ENCODE assay signal across 14 cellular contexts in genomic region chr7:3510101-3511020, GRCh38.
A peak's percentile ranks its signal among the peaks of the same experiment; 100 is the strongest.
DNase-seq lines count a peak whose midpoint lies in the region; ATAC-seq and TF ChIP-seq lines count a peak whose summit lies in the region.
"Had no signal": no experiment of that assay in that cellular context is flagged by ENCODE, and none has a peak within 500 bp of the region (broad histone marks: within the 10 kb centered on the region; RNA-seq: fewer than 3 reads in every experiment).

No MANE protein-coding gene starts in this region.

- H3K4me3 ChIP-seq in IMR-90 (ENCODE audit: insufficient read depth, low read depth, low read length) (no peak overlapping the region), trophoblast cell (ENCODE audit: low read depth, low read length) (no peak overlapping the region)

- H2BK20ac ChIP-seq in IMR-90 (ENCODE audit: low read depth, low read length), result no peak overlapping the region

- BruUV-seq in IMR-90 (replicated peaks; lab: Mats Ljungman, UMichigan), result no TSS peak

- H3K4ac ChIP-seq in IMR-90 (ENCODE audit: low read depth, low read length) (no peak overlapping the region), trophoblast cell (ENCODE audit: low read depth, low read length) (peak overlapping the region; percentile 56)

- H3K27me3 ChIP-seq in IMR-90 (ENCODE audit: control insufficient read depth, insufficient read depth, low read length) (no peaks in the 10 kb centered on the region), trophoblast cell (ENCODE audit: insufficient read depth, low read length) (no peaks in the 10 kb centered on the region)

- H2BK12ac ChIP-seq in trophoblast cell (ENCODE audit: low read length), result peak overlapping the region; percentile 91

- H4K20me1 ChIP-seq in IMR-90 (ENCODE audit: insufficient read depth, low read length), result no peaks in the 10 kb centered on the region

- H3K9ac ChIP-seq in IMR-90 (ENCODE audit: low read depth, low read length) (no peak overlapping the region), trophoblast cell (ENCODE audit: low read length) (no peak overlapping the region)
- H3K9ac ChIP-seq: KMS-11 had no signal

- peaks cover 11% of the 10 kb centered on the region for H3K27me3 Mint-ChIP-seq in activated B cell treated with CpG ODN at 0.5 μM for 24 hours
- H3K27me3 Mint-ChIP-seq: brain had no signal

- CTCF ChIA-PET in IMR-90 (lab: Yijun Ruan, JAX) (no interaction called here), activated B cell treated with CpG ODN at 0.5 μM for 24 hours (lab: Charles Lee) (no interaction called here)

- no peak overlapping the region for H3K4me3 Mint-ChIP-seq in activated B cell treated with CpG ODN at 0.5 μM for 24 hours
- H3K4me3 Mint-ChIP-seq: brain had no signal

- H2BK15ac ChIP-seq in IMR-90 (ENCODE audit: low read depth, low read length), result no peak overlapping the region

- H2BK120ac ChIP-seq in IMR-90 (ENCODE audit: low read depth, low read length), result no peak overlapping the region
- peak overlapping the region; percentile 89 for H2BK120ac ChIP-seq in trophoblast cell (ENCODE audit: insufficient read depth, low read length, poor library complexity)

- H3K9me3 ChIP-seq in IMR-90 (ENCODE audit: control insufficient read depth, insufficient read depth, low read length), result no peaks in the 10 kb centered on the region
- H3K9me3 ChIP-seq in trophoblast cell (ENCODE audit: insufficient read depth, low read depth, low read length), result no peaks in the 10 kb centered on the region

- peak; percentile 4 for DNase-seq in IMR-90
- no peak for DNase-seq in activated B cell treated with CpG ODN at 0.5 μM for 24 hours
- DNase-seq in trophoblast cell, result no peak
- no peak for DNase-seq in stimulated activated CD4-positive, alpha-beta T cell treated with anti-CD3 and anti-CD28 coated beads, Interleukin-4, amount 100 ng/mL, for 24 hours
- no peak for DNase-seq in NCI-H2029 treated with DMSO at 0.1 percent for 48 hours (lab: John Stamatoyannopoulos, UW)
- DNase-seq: activated gamma-delta T cell treated with Interleukin-2 at 50 U/mL for 16 hours; hippocampal formation; left colon; stimulated activated CD4-positive, alpha-beta T cell treated with anti-CD3 and anti-CD28 coated beads, Interleukin-15, amount 100 ng/mL, for 24 hours had no signal

- H2AK9ac ChIP-seq in IMR-90 (replicated peaks; ENCODE audit: low read depth, low read length, poor library complexity), result no peak overlapping the region

- H3K27ac ChIP-seq in IMR-90 (ENCODE audit: insufficient read depth, low read length) (no peak overlapping the region), trophoblast cell (ENCODE audit: low read depth, low read length) (peak overlapping the region; percentile 98)
- H3K27ac ChIP-seq: C4-2B, KMS-11 had no signal

- H3K23ac ChIP-seq in IMR-90 (ENCODE audit: low read depth, low read length) (no peak overlapping the region), trophoblast cell (ENCODE audit: low read length) (no peak overlapping the region)

- TF ChIP-seq CTCF in IMR-90 (conservative IDR thresholded peaks at IDR 0.05; ENCODE audit: low read depth, low read length) (no peak), activated B cell treated with CpG ODN at 0.5 μM for 24 hours (IDR thresholded peaks at IDR 0.05) (no peak)

- WGBS in IMR-90 (ENCODE audit: extremely low coverage in 2 of 2, insufficient read length in 1 of 2), 2 experiments, result 0% methylated on average over 1 of the region's 11 CpGs; no CpG with 5 or more reads in 1 of the 2 experiments
- no CpG with 5 or more reads among the region's 11 CpGs for WGBS in trophoblast cell (ENCODE audit: extremely low coverage, insufficient coverage, insufficient read length)

- H2BK5ac ChIP-seq in IMR-90 (ENCODE audit: low read depth, low read length, poor library complexity, severe bottlenecking) (no peak overlapping the region), trophoblast cell (ENCODE audit: low read depth, low read length, poor library complexity) (peak overlapping the region; percentile 95)

- ATAC-seq in GM21423 (IDR thresholded peaks at IDR 0.05; ENCODE audit: unreplicated experiment) (peak; percentile 48), IMR-90 (ENCODE audit: low read depth) (no peak), activated B cell treated with CpG ODN at 0.5 μM for 24 hours (ENCODE audit: low read depth) (peak; percentile 56), HG02884 (IDR thresholded peaks at IDR 0.05; ENCODE audit: unreplicated experiment) (no peak)
- ATAC-seq: left colon had no signal

- no peak for TF ChIP-seq POLR2A in IMR-90 (IDR thresholded peaks at IDR 0.05; ENCODE audit: low read depth, low read length)

- no peaks in the 10 kb centered on the region for H3K9me1 ChIP-seq in IMR-90 (ENCODE audit: insufficient read depth, low read length)

- H2AK5ac ChIP-seq in IMR-90 (ENCODE audit: low read depth, low read length), result no peak overlapping the region
- H2AK5ac ChIP-seq in trophoblast cell (ENCODE audit: low read length), result peak overlapping the region; percentile 38

- H4K8ac ChIP-seq in IMR-90 (ENCODE audit: low read depth in 2 of 2, low read length in 2 of 2) (no peak overlapping the region), trophoblast cell (ENCODE audit: low read depth, low read length) (peak overlapping the region; percentile 84)

- H3K36me3 Mint-ChIP-seq in activated B cell treated with CpG ODN at 0.5 μM for 24 hours (ENCODE audit: low read depth), result peaks cover 1% of the 10 kb centered on the region

- H3K18ac ChIP-seq in IMR-90 (ENCODE audit: low read depth, low read length) (no peak overlapping the region), trophoblast cell (ENCODE audit: low read length) (peak overlapping the region; percentile 74)

- dilution Hi-C loops in IMR-90 (cut with HindIII; ENCODE audit: low sequenced_read_pairs, unreplicated experiment), result no loop called here

- H3K4me1 ChIP-seq in IMR-90 (ENCODE audit: control insufficient read depth, insufficient read depth, low read length), result no peaks in the 10 kb centered on the region
- H3K4me1 ChIP-seq in trophoblast cell (ENCODE audit: control insufficient read depth in 1 of 2, insufficient read depth in 2 of 2, low read length in 2 of 2), result peaks cover 11 to 20% of the 10 kb centered on the region in 2 experiments

- H4K5ac ChIP-seq in IMR-90 (ENCODE audit: low read depth, low read length), result no peak overlapping the region

- H4K12ac ChIP-seq in trophoblast cell (ENCODE audit: low read depth, low read length), result no peak overlapping the region

- no peaks in the 10 kb centered on the region for H3K79me2 ChIP-seq in trophoblast cell (ENCODE audit: control insufficient read depth, insufficient read depth, low read length, poor library complexity)

- intact Hi-C loops in IMR-90 (cut with micrococcal nuclease), result no loop called here
- intact Hi-C loops in activated B cell treated with CpG ODN at 0.5 μM for 24 hours (cut with micrococcal nuclease), result no loop called here

- no peak overlapping the region for H3K4me2 ChIP-seq in IMR-90 (ENCODE audit: low read depth, low read length)
- H3K4me2 ChIP-seq in trophoblast cell (ENCODE audit: low read length), result peak overlapping the region; percentile 18
- H3K4me2 ChIP-seq: KMS-11 had no signal

- TF ChIP-seq RAD21 in IMR-90 (IDR thresholded peaks at IDR 0.05; ENCODE audit: low read length), result no peak

- H3K14ac ChIP-seq in IMR-90 (replicated peaks; ENCODE audit: low read depth, low read length) (no peak overlapping the region), trophoblast cell (ENCODE audit: low read length) (peak overlapping the region; percentile 81)

- H2AFZ ChIP-seq in IMR-90 (replicated peaks; ENCODE audit: low read length, poor library complexity) (no peak overlapping the region), trophoblast cell (ENCODE audit: insufficient read depth, low read length, poor library complexity) (no peak overlapping the region)

- peaks cover 12% of the 10 kb centered on the region for H3K4me1 Mint-ChIP-seq in activated B cell treated with CpG ODN at 0.5 μM for 24 hours

- H3K9me3 Mint-ChIP-seq in activated B cell treated with CpG ODN at 0.5 μM for 24 hours, result peaks cover 19% of the 10 kb centered on the region

- H3K27ac Mint-ChIP-seq in activated B cell treated with CpG ODN at 0.5 μM for 24 hours, result no peak overlapping the region
- H3K27ac Mint-ChIP-seq: brain had no signal

- in situ Hi-C loops in IMR-90 (cut with MboI; ENCODE audit: low sequenced_read_pairs), result no loop called here

- H4K91ac ChIP-seq in IMR-90 (ENCODE audit: insufficient read depth, low read depth, low read length) (no peak overlapping the region), trophoblast cell (ENCODE audit: low read depth, low read length) (peak overlapping the region; percentile 87)

- no peaks in the 10 kb centered on the region for H3K36me3 ChIP-seq in IMR-90 (ENCODE audit: control insufficient read depth, insufficient read depth, low read length)
- H3K36me3 ChIP-seq in trophoblast cell (ENCODE audit: control insufficient read depth in 1 of 2, insufficient read depth in 2 of 2, low read length in 2 of 2), result no peaks in the 10 kb centered on the region

- H3K79me1 ChIP-seq in IMR-90 (ENCODE audit: low read depth in 1 of 2, low read length in 2 of 2), result no peaks in the 10 kb centered on the region
- H3K79me1 ChIP-seq in trophoblast cell (ENCODE audit: low read length), result peaks cover 17% of the 10 kb centered on the region

- no peak overlapping the region for H3K56ac ChIP-seq in IMR-90 (ENCODE audit: extremely low read depth, insufficient read depth, low read length)

- POLR2A ChIA-PET in IMR-90 (lab: Charles Lee; ENCODE audit: unreplicated experiment) (no interaction called here), activated B cell treated with CpG ODN at 0.5 μM for 24 hours (lab: Charles Lee) (no interaction called here)

TF ChIP-seq in IMR-90, 13 proteins besides CTCF, POLR2A, EP300 and RAD21:
- TF ChIP-seq MXI1 (IDR thresholded peaks at IDR 0.05; ENCODE audit: borderline replicate concordance, low read depth, low read length), result no peak
- no peak for TF ChIP-seq ELK1 (IDR thresholded peaks at IDR 0.05; ENCODE audit: borderline replicate concordance, low read depth, low read length)
- TF ChIP-seq BHLHE40 (IDR thresholded peaks at IDR 0.05; ENCODE audit: low read depth, low read length), result no peak
TF ChIP-seq in IMR-90: peak in this region for 0.

Comparison
In these comparisons a context has a peak if more than half of its experiments do, and no peak if none do; other contexts are left out.
1. ATAC-seq: peak in GM21423 (single experiment) and activated B cell treated with CpG ODN at 0.5 μM for 24 hours (single experiment); none in IMR-90 (single experiment) and HG02884 (single experiment).